ENCODE assay signal across 20 cellular contexts in the genomic region with DNA sequence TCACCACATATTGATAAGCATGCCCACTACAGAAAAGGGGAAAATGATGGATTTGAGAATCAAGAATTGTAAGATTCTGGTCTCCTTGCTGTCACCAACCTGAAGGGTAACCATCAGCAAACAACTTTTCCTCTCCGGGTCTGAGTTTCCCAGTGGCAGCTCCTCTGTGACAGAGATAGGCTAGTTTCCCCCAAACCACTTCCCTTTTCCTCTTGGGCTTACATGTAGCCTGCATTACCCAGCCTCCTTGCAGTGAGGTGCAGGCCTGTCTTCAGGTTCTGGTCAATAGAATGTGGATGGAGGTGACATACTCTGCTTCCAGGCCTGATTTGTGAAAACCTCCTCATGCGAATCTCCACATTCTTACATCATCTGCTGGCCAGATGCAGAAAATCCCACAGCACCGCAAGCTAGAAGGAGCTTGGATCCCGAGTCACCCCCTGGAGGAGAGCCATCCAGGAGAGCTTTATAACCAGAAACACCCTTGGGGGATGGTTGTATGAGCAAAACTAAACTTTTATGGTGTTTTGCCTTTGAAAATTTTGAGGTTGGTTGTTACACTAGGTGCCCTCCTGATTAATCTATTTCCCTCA.
DNase-seq lines count a peak whose midpoint lies in the region; ATAC-seq, FAIRE-seq and TF ChIP-seq lines count a peak whose summit lies in the region.
"Had no signal": no experiment of that assay in that cellular context is flagged by ENCODE, and none has a peak within 500 bp of the region (broad histone marks: within the 10 kb centered on the region; RNA-seq: fewer than 3 reads in every experiment).

No MANE protein-coding gene starts in this region.

- H2AFZ ChIP-seq in endothelial cell of umbilical vein (ENCODE audit: low read depth, low read length): no peak overlapping the region

- no peaks in the 10 kb centered on the region for H3K27me3 ChIP-seq in AG04450 (ENCODE audit: control insufficient read depth, insufficient read depth, low read length)
- no peaks in the 10 kb centered on the region for H3K27me3 ChIP-seq in endothelial cell of umbilical vein (ENCODE audit: control insufficient read depth in 2 of 2, insufficient read depth in 2 of 2, low read length in 2 of 2)
- H3K27me3 ChIP-seq: MG63 had no signal

- H3K9me3 ChIP-seq in AG04450 (ENCODE audit: control insufficient read depth, insufficient read depth, low read length): peaks cover 10% of the 10 kb centered on the region; the same call in 1 of the 2 replicates
- no peaks in the 10 kb centered on the region for H3K9me3 ChIP-seq in endothelial cell of umbilical vein (replicated peaks; ENCODE audit: control insufficient read depth, insufficient read depth, low read length)
- H3K9me3 ChIP-seq: Caco-2, HAP-1 had no signal

- no peaks in the 10 kb centered on the region for H3K9me3 Mint-ChIP-seq in glutamatergic neuron (ENCODE audit: unreplicated experiment)
- H3K9me3 Mint-ChIP-seq: mesothelial cell of epicardium had no signal

- no peak overlapping the region for H3K4me3 Mint-ChIP-seq in glutamatergic neuron (ENCODE audit: unreplicated experiment)
- H3K4me3 Mint-ChIP-seq: activated CD8-positive, alpha-beta memory T cell treated with anti-CD3 and anti-CD28 coated beads, Interleukin-2, amount 10 ng/mL, durations not matched to agents 7 days and 5 days; mesothelial cell of epicardium had no signal

- DNase-seq in AG04450 (ENCODE audit: low read depth, low spot score): peak; percentile 32
- no peak for DNase-seq in GM12891 (ENCODE audit: insufficient read length, low spot score)
- peak; percentile 86 for DNase-seq in RPMI7951 (ENCODE audit: low read depth)
- DNase-seq in endothelial cell of umbilical vein (ENCODE audit: low read depth, low spot score): no peak
- DNase-seq in glutamatergic neuron: no peak
- DNase-seq in midbrain (lab: John Stamatoyannopoulos, UW): no peak
- DNase-seq: activated CD4-positive, alpha-beta T cell treated with anti-CD3 and anti-CD28 coated beads for 1 hour; activated CD8-positive, alpha-beta memory T cell treated with anti-CD3 and anti-CD28 coated beads, Interleukin-2, amount 10 ng/mL, durations not matched to agents 7 days and 5 days; activated gamma-delta T cell treated with Interleukin-2 at 50 U/mL for 16 hours; anterior cingulate cortex; Caco-2; MG63; NCI-H69; retina had no signal

- FAIRE-seq in GM12891 (lab: Jason Lieb, UNC) (no peak), endothelial cell of umbilical vein (lab: Jason Lieb, UNC) (peak; percentile 18)
- FAIRE-seq: colon had no signal

- H3K36me3 ChIP-seq in endothelial cell of umbilical vein (ENCODE audit: control insufficient read depth in 2 of 2, extremely low read depth in 1 of 2, insufficient read depth in 2 of 2, low read length in 2 of 2): no peaks in the 10 kb centered on the region
- H3K36me3 ChIP-seq: HAP-1, MG63 had no signal

- no peaks in the 10 kb centered on the region for H3K36me3 Mint-ChIP-seq in glutamatergic neuron (ENCODE audit: unreplicated experiment)
- H3K36me3 Mint-ChIP-seq: activated CD8-positive, alpha-beta memory T cell treated with anti-CD3 and anti-CD28 coated beads, Interleukin-2, amount 10 ng/mL, durations not matched to agents 7 days and 5 days; mesothelial cell of epicardium had no signal

- no peak overlapping the region for H3K27ac Mint-ChIP-seq in glutamatergic neuron (ENCODE audit: unreplicated experiment)
- H3K27ac Mint-ChIP-seq: activated CD8-positive, alpha-beta memory T cell treated with anti-CD3 and anti-CD28 coated beads, Interleukin-2, amount 10 ng/mL, durations not matched to agents 7 days and 5 days; mesothelial cell of epicardium had no signal

- POLR2A ChIA-PET in AG04450 (lab: Yijun Ruan, JAX): no interaction called here
- POLR2A ChIA-PET in endothelial cell of umbilical vein (lab: Charles Lee): no interaction called here

- peaks cover 2% of the 10 kb centered on the region for H3K27me3 Mint-ChIP-seq in glutamatergic neuron (ENCODE audit: unreplicated experiment)

- H3K27ac ChIP-seq in AG04450 (ENCODE audit: low read depth, low read length) (no peak overlapping the region), endothelial cell of umbilical vein (ENCODE audit: insufficient read depth, low read depth, low read length) (no peak overlapping the region)

- no peaks in the 10 kb centered on the region for H3K79me2 ChIP-seq in endothelial cell of umbilical vein (ENCODE audit: control insufficient read depth, insufficient read depth, low read length)

- peaks cover 9% of the 10 kb centered on the region for H3K4me1 Mint-ChIP-seq in glutamatergic neuron (ENCODE audit: low read depth, unreplicated experiment)

- intact Hi-C loops in endothelial cell of umbilical vein (cut with micrococcal nuclease): no loop called here

- TF ChIP-seq POLR2A in GM12891 (IDR thresholded peaks at IDR 0.05; ENCODE audit: low read depth, low read length) (no peak), endothelial cell of umbilical vein (IDR thresholded peaks at IDR 0.05; ENCODE audit: low read depth, low read length) (no peak)

- no peak for ATAC-seq in HG02678 (IDR thresholded peaks at IDR 0.05; ENCODE audit: unreplicated experiment)
- no peak for ATAC-seq in HG03097 (IDR thresholded peaks at IDR 0.05; ENCODE audit: low FRiP score, unreplicated experiment)
- ATAC-seq: activated CD8-positive, alpha-beta memory T cell treated with anti-CD3 and anti-CD28 coated beads, Interleukin-2, amount 10 ng/mL, durations not matched to agents 7 days and 5 days; Panc1 had no signal

- no peak overlapping the region for H3K4me2 ChIP-seq in endothelial cell of umbilical vein (ENCODE audit: insufficient read depth, low read length)

- CTCF ChIA-PET in AG04450 (lab: Charles Lee): interaction anchor here (1.1 kb wide), 1 partner anchor 78 kb away, joined by 3 read pairs; no protein-coding TSS in a partner anchor
- CTCF ChIA-PET in endothelial cell of umbilical vein (lab: Charles Lee): no interaction called here

- dilution Hi-C loops in endothelial cell of umbilical vein (cut with MboI; ENCODE audit: extremely low pct_ligation_motif_present, low sequenced_read_pairs): no loop called here

- no peak overlapping the region for H3K4me3 ChIP-seq in AG04450 (ENCODE audit: low read depth, low read length)
- no peak overlapping the region for H3K4me3 ChIP-seq in endothelial cell of umbilical vein (replicated peaks in 1 of 3; ENCODE audit: insufficient read depth in 1 of 3, low read depth in 1 of 3, low read length in 3 of 3)
- H3K4me3 ChIP-seq: HAP-1, MG63 had no signal

- H3K4me1 ChIP-seq in endothelial cell of umbilical vein (ENCODE audit: control insufficient read depth, extremely low read depth, insufficient read depth, low read length): peaks cover 9% of the 10 kb centered on the region
- H3K4me1 ChIP-seq: Caco-2, HAP-1 had no signal

- TF ChIP-seq CTCF in AG04450 (IDR thresholded peaks at IDR 0.05; ENCODE audit: low read depth, low read length): no peak
- TF ChIP-seq CTCF in endothelial cell of umbilical vein (IDR thresholded peaks at IDR 0.05; ENCODE audit: extremely low read depth in 1 of 2, insufficient read depth in 1 of 2, low read depth in 1 of 2, low read length in 2 of 2): no peak
- no peak for TF ChIP-seq CTCF in glutamatergic neuron (IDR thresholded peaks at IDR 0.05; ENCODE audit: partially characterized antibody, unreplicated experiment)

- no peaks in the 10 kb centered on the region for H3K9me1 ChIP-seq in endothelial cell of umbilical vein (replicated peaks; ENCODE audit: control insufficient read depth, extremely low read depth, insufficient read depth, low read length)

- no peaks in the 10 kb centered on the region for H4K20me1 ChIP-seq in endothelial cell of umbilical vein (replicated peaks; ENCODE audit: control insufficient read depth, extremely low read depth, insufficient read depth, low read length)

- H3K9ac ChIP-seq in endothelial cell of umbilical vein (replicated peaks; ENCODE audit: extremely low read depth, insufficient read depth, low read length): no peak overlapping the region

- no TSS peak for BruUV-seq in endothelial cell of umbilical vein (replicated peaks; lab: Mats Ljungman, UMichigan)

TF ChIP-seq in GM12891, 5 proteins besides CTCF, POLR2A, EP300 and RAD21:
- TF ChIP-seq POU2F2 (IDR thresholded peaks at IDR 0.05; ENCODE audit: low read depth, low read length) (no peak), SPI1 (IDR thresholded peaks at IDR 0.05; ENCODE audit: low read depth, low read length) (peak; percentile 65)

TF ChIP-seq in endothelial cell of umbilical vein, 7 proteins besides CTCF, POLR2A, EP300 and RAD21:
- TF ChIP-seq POLR2AphosphoS5 (IDR thresholded peaks at IDR 0.05; ENCODE audit: insufficient read depth, low read depth, low read length) (no peak), GATA2 (IDR thresholded peaks at IDR 0.05; ENCODE audit: insufficient read depth, insufficient read length, low read depth, low read length) (no peak), FOS (IDR thresholded peaks at IDR 0.05; ENCODE audit: borderline replicate concordance, insufficient read depth, low read length) (no peak), MYC (IDR thresholded peaks at IDR 0.05; ENCODE audit: low read depth, low read length) (no peak), JUN (IDR thresholded peaks at IDR 0.05; ENCODE audit: borderline replicate concordance, insufficient read depth, insufficient read length, low read depth) (no peak), EZH2 (IDR thresholded peaks at IDR 0.05; ENCODE audit: borderline replicate concordance, low read depth, low read length, severe bottlenecking) (no peak)
- TF ChIP-seq, protein P1, sequence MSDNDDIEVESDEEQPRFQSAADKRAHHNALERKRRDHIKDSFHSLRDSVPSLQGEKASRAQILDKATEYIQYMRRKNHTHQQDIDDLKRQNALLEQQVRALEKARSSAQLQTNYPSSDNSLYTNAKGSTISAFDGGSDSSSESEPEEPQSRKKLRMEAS (IDR thresholded peaks at IDR 0.05; ENCODE audit: insufficient read depth, insufficient read length): no peak

Comparison
In these comparisons a context has a peak if more than half of its experiments do, and no peak if none do; other contexts are left out.
1. DNase-seq: peak in AG04450 (single experiment) and RPMI7951 (single experiment); none in GM12891 (single experiment), endothelial cell of umbilical vein (single experiment), glutamatergic neuron (single experiment) and midbrain (single experiment).